ENCODE assay signal across 16 cellular contexts in genomic region chr4:163482197-163482596, GRCh38. TPM values are rescaled to one million over a fixed set of nuclear protein-coding genes. Genes with fewer than 3 reads are reported as not detected.
DNase-seq lines count a peak whose midpoint lies in the region; ATAC-seq and TF ChIP-seq lines count a peak whose summit lies in the region.
"Had no signal": no experiment of that assay in that cellular context is flagged by ENCODE, and none has a peak within 500 bp of the region (broad histone marks: within the 10 kb centered on the region; RNA-seq: fewer than 3 reads in every experiment).

No MANE protein-coding gene starts in this region.

- H3K4me3 Mint-ChIP-seq in Calu3 (ENCODE audit: low read depth, unreplicated experiment) = no peak overlapping the region
- H3K4me3 Mint-ChIP-seq: activated CD8-positive, alpha-beta memory T cell treated with anti-CD3 and anti-CD28 coated beads, Interleukin-2, amount 10 ng/mL, durations not matched to agents 7 days and 5 days had no signal

- no peaks in the 10 kb centered on the region for H3K4me1 Mint-ChIP-seq in Calu3 (ENCODE audit: low read depth, unreplicated experiment)
- H3K4me1 Mint-ChIP-seq: activated CD8-positive, alpha-beta memory T cell treated with anti-CD3 and anti-CD28 coated beads, Interleukin-2, amount 10 ng/mL, durations not matched to agents 7 days and 5 days had no signal

- DNase-seq in medulla oblongata (ENCODE audit: extremely low spot score) = peak; percentile 52
- DNase-seq in activated CD4-positive, alpha-beta T cell treated with anti-CD3 and anti-CD28 coated beads, Interleukin-2, amount 50 U/mL, for 1 hour = no peak
- no peak for DNase-seq in kidney tubule cell (ENCODE audit: low spot score)
- DNase-seq in Calu3 = no peak
- DNase-seq: activated CD8-positive, alpha-beta memory T cell treated with anti-CD3 and anti-CD28 coated beads, Interleukin-2, amount 10 ng/mL, durations not matched to agents 7 days and 5 days; mucosa of descending colon; NCI-H1048; NCI-H748 treated with DMSO at 0.1 percent for 48 hours; sigmoid colon; uterus had no signal

- no peaks in the 10 kb centered on the region for H3K27me3 Mint-ChIP-seq in Calu3 (ENCODE audit: unreplicated experiment)

- TF ChIP-seq CTCF in Calu3 (IDR thresholded peaks at IDR 0.05; ENCODE audit: unreplicated experiment) = no peak

- H3K36me3 Mint-ChIP-seq in Calu3 (ENCODE audit: insufficient read depth, unreplicated experiment) = no peaks in the 10 kb centered on the region
- H3K36me3 Mint-ChIP-seq: activated CD8-positive, alpha-beta memory T cell treated with anti-CD3 and anti-CD28 coated beads, Interleukin-2, amount 10 ng/mL, durations not matched to agents 7 days and 5 days had no signal

- intact Hi-C loops in Calu3 (cut with micrococcal nuclease; ENCODE audit: unreplicated experiment) = no loop called here

- no peaks in the 10 kb centered on the region for H3K9me3 Mint-ChIP-seq in Calu3 (ENCODE audit: low read depth, unreplicated experiment)

- ATAC-seq in GM18867 (IDR thresholded peaks at IDR 0.05; ENCODE audit: unreplicated experiment) (peak; percentile 86), GM21825 (IDR thresholded peaks at IDR 0.05; ENCODE audit: unreplicated experiment) (peak; percentile 44), HG03442 (IDR thresholded peaks at IDR 0.05; ENCODE audit: unreplicated experiment) (peak; percentile 57), HG03439 (IDR thresholded peaks at IDR 0.05; ENCODE audit: unreplicated experiment) (no peak)
- ATAC-seq: activated CD8-positive, alpha-beta memory T cell treated with anti-CD3 and anti-CD28 coated beads, Interleukin-2, amount 10 ng/mL, durations not matched to agents 7 days and 5 days; mucosa of descending colon had no signal

- no peak overlapping the region for H3K27ac Mint-ChIP-seq in Calu3 (ENCODE audit: unreplicated experiment)
- H3K27ac Mint-ChIP-seq: activated CD8-positive, alpha-beta memory T cell treated with anti-CD3 and anti-CD28 coated beads, Interleukin-2, amount 10 ng/mL, durations not matched to agents 7 days and 5 days had no signal

- no TSS peak for BruUV-seq in Calu3 (replicated peaks; lab: Mats Ljungman, UMichigan)

- CTCF ChIA-PET in Calu3 (lab: Charles Lee) = no interaction called here

RNA-seq across cellular contexts. Expression of gene TKTL2, which starts 8.6 kb away (rescaled TPM):
- 0.15 TPM in 1 of 2 replicates, not detected in the other for total RNA-seq in Calu3 (2022)
- total RNA-seq: activated CD8-positive, alpha-beta memory T cell treated with anti-CD3 and anti-CD28 coated beads, Interleukin-2, amount 10 ng/mL, durations not matched to agents 7 days and 5 days; ascending aorta; T-helper 1 cell treated with Interleukin-12 subunit alpha and Interleukin-12 subunit beta and Interleukin-4 antibody, amounts not matched to agents 30 ng/mL and 1 ng/mL, for 36 hours had no signal

RNA-seq across cellular contexts. Expression of gene TMA16, which starts 12.3 kb away (rescaled TPM):
- 34.5 and 44.1 TPM in 2 replicates for total RNA-seq in Calu3 (2022)
